ENCODE assay signal across 1 cellular context in the genomic region with DNA sequence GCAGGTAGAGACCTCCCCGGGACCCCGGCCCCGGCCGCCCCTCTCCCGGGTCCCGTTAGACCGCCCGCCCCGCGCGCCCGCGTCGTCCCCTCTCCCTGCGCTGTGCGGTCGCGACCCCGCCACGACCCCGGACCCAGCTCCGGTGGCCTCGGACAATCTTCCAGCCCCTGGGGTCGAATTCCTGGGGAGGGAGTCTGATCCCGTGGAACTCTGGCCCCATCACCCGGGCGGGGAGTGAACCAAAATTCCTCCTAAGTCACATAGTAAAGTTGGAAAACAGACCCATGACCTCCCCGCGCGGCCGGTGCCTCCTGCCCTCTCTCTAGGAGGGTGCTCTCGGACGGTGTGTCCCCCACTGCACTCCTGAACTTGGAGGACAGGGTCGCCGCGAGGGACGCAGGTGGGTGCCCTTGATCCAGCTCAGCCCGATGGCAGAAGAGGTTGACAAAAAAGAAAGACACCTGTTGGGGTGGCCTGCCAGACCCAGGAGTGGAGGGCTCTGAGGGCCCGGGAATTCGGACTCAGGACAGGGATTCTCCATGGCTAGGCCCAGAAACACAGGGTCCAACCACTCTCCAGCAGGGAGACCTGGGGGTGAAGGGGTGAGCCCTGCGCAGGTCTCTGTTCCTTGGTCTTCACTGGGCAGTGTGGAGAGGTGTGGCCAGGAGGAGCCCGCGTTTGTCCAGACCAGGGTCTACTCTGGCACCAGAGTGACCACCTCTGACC.
TF ChIP-seq lines count a peak whose summit lies in the region.

No MANE protein-coding gene starts in this region.

TF ChIP-seq in A549, 52 proteins besides CTCF, POLR2A, EP300 and RAD21 (continued from another document):
- TF ChIP-seq, protein P1, sequence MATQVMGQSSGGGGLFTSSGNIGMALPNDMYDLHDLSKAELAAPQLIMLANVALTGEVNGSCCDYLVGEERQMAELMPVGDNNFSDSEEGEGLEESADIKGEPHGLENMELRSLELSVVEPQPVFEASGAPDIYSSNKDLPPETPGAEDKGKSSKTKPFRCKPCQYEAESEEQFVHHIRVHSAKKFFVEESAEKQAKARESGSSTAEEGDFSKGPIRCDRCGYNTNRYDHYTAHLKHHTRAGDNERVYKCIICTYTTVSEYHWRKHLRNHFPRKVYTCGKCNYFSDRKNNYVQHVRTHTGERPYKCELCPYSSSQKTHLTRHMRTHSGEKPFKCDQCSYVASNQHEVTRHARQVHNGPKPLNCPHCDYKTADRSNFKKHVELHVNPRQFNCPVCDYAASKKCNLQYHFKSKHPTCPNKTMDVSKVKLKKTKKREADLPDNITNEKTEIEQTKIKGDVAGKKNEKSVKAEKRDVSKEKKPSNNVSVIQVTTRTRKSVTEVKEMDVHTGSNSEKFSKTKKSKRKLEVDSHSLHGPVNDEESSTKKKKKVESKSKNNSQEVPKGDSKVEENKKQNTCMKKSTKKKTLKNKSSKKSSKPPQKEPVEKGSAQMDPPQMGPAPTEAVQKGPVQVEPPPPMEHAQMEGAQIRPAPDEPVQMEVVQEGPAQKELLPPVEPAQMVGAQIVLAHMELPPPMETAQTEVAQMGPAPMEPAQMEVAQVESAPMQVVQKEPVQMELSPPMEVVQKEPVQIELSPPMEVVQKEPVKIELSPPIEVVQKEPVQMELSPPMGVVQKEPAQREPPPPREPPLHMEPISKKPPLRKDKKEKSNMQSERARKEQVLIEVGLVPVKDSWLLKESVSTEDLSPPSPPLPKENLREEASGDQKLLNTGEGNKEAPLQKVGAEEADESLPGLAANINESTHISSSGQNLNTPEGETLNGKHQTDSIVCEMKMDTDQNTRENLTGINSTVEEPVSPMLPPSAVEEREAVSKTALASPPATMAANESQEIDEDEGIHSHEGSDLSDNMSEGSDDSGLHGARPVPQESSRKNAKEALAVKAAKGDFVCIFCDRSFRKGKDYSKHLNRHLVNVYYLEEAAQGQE (IDR thresholded peaks at IDR 0.05): no peak
- TF ChIP-seq CHD2 (IDR thresholded peaks at IDR 0.05; ENCODE audit: low read length, partially characterized antibody): no peak
- no peak for TF ChIP-seq HEYL (CRISPR knock-in tag; IDR thresholded peaks at IDR 0.05)
- TF ChIP-seq ZSCAN20 (CRISPR knock-in tag; IDR thresholded peaks at IDR 0.05): no peak
- TF ChIP-seq JUN (IDR thresholded peaks at IDR 0.05): no peak
- TF ChIP-seq RFX5 (IDR thresholded peaks at IDR 0.05): no peak
- TF ChIP-seq EHF (CRISPR knock-in tag; IDR thresholded peaks at IDR 0.05): no peak
TF ChIP-seq in A549: peak in this region for 0.
